ENCODE assay signal across 8 cellular contexts in the genomic region with DNA sequence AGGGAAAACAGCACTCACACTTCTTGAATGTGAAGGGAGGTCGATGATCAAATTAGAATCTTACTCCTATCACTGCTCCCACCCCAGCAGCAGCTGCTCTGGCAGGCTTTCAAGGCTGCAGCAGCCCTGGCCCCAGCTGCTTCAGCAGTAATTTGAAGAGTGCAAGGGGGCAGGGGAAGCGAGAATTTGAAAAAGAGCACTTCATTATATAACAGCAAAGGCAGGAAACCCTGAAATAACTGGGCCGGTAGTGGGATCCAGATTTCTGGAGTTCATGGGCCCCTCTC. TPM values are rescaled to one million over a fixed set of nuclear protein-coding genes. Genes with fewer than 3 reads are reported as not detected.
DNase-seq lines count a peak whose midpoint lies in the region; ATAC-seq and TF ChIP-seq lines count a peak whose summit lies in the region.

No MANE protein-coding gene starts in this region.

- no TSS peak for BruUV-seq in OCI-LY7 (replicated peaks; lab: Mats Ljungman, UMichigan)

- peak; percentile 54 to 76 (median 60) for ATAC-seq in psoas muscle
- no peak for ATAC-seq in GM18858 (IDR thresholded peaks at IDR 0.05; ENCODE audit: unreplicated experiment)
- ATAC-seq in GM21737 (IDR thresholded peaks at IDR 0.05; ENCODE audit: unreplicated experiment), result no peak

- no peak for TF ChIP-seq CTCF in OCI-LY7 (conservative IDR thresholded peaks at IDR 0.05; ENCODE audit: low read length)
- no peak for TF ChIP-seq CTCF in psoas muscle (IDR thresholded peaks at IDR 0.05)

- H2AFZ ChIP-seq in OCI-LY7 (ENCODE audit: low read length), result peak overlapping the region; percentile 4; the same call in 1 of the 2 replicates

- no peaks in the 10 kb centered on the region for H3K79me2 ChIP-seq in OCI-LY7 (ENCODE audit: insufficient read depth, low read depth, low read length)

- CTCF ChIA-PET in OCI-LY7 (lab: Charles Lee; ENCODE audit: unreplicated experiment), result no interaction called here

- 0 to 3% (median 2%) methylated on average over 3 of the region's 3 CpGs for WGBS in psoas muscle, 3 donors

- H3K9me3 ChIP-seq in OCI-LY7 (ENCODE audit: low read length) (no peaks in the 10 kb centered on the region), psoas muscle (no peaks in the 10 kb centered on the region)

- H3K9me2 ChIP-seq in OCI-LY7 (ENCODE audit: insufficient read depth, low read length), result no peaks in the 10 kb centered on the region

- no peak overlapping the region for H3K27ac ChIP-seq in OCI-LY7 (ENCODE audit: low read depth, low read length, poor library complexity, severe bottlenecking)
- peak overlapping the region; percentile 85 for H3K27ac ChIP-seq in psoas muscle

- no peaks in the 10 kb centered on the region for H4K20me1 ChIP-seq in OCI-LY7 (ENCODE audit: insufficient read depth, low read length)

- POLR2A ChIA-PET in OCI-LY7 (lab: Charles Lee), result no interaction called here

- intact Hi-C loops in OCI-LY7 (cut with micrococcal nuclease; ENCODE audit: unreplicated experiment) (no loop called here), psoas muscle (cut with DNase I) (no loop called here)

- H3K36me3 ChIP-seq in OCI-LY7 (ENCODE audit: insufficient read depth, low read length) (no peaks in the 10 kb centered on the region), psoas muscle (ENCODE audit: insufficient read depth in 1 of 2, low read depth in 1 of 2) (peaks cover 0 to 80% of the 10 kb centered on the region in 2 donors)

- no peaks in the 10 kb centered on the region for H3K27me3 ChIP-seq in psoas muscle (ENCODE audit: insufficient read depth in 3 of 3, low read length in 2 of 3)

- H3K4me3 ChIP-seq in OCI-LY7 (ENCODE audit: low read depth, low read length, poor library complexity, severe bottlenecking) (no peak overlapping the region), psoas muscle (peak overlapping the region; percentile 5)

- no peak overlapping the region for H3K4me2 ChIP-seq in OCI-LY7 (ENCODE audit: low read length)

- DNase-seq in GM04504 (ENCODE audit: low read depth) (peak; percentile 32), OCI-LY7 (ENCODE audit: low spot score) (peak; percentile 10), globus pallidus (ENCODE audit: low spot score) (peak; percentile 39), psoas muscle (peak; percentile 56 to 80)
- no peak for DNase-seq in effector CD4-positive, alpha-beta T cell
- no peak for DNase-seq in stimulated activated CD4-positive, alpha-beta T cell treated with anti-CD3 and anti-CD28 coated beads, Interleukin-12 subunit alpha, Interleukin-12 subunit beta, amount 100 ng/mL, for 4 hours

- H3K4me1 ChIP-seq in OCI-LY7 (ENCODE audit: insufficient read depth, low read length, poor library complexity, severe bottlenecking) (no peaks in the 10 kb centered on the region), psoas muscle (peaks cover 67% of the 10 kb centered on the region)

RNA-seq across cellular contexts. Expression of a gene that starts 44.9 kb away (rescaled TPM):
- total RNA-seq in OCI-LY7 (2014; rRNA removed; shearing (Covaris generic)), result 0.06 TPM in 1 of 2 replicates, not detected in the other
- total RNA-seq in OCI-LY7 (2022) (not detected in 2 replicates), psoas muscle (100 to 1,000 TPM; 216 to 376 (median 312) TPM)
- 100 to 1,000 TPM in 1 of 3 donors, 10 to 100 TPM in 2; 24.3 to 117 (median 97.4) TPM for polyA plus RNA-seq in psoas muscle

Comparison
In these comparisons a context has a peak if more than half of its experiments do, and no peak if none do; other contexts are left out.
1. DNase-seq: peak in GM04504 (single experiment), OCI-LY7 (single experiment), globus pallidus (single experiment) and psoas muscle (2 of 2); none in effector CD4-positive, alpha-beta T cell (single experiment) and stimulated activated CD4-positive, alpha-beta T cell treated with anti-CD3 and anti-CD28 coated beads, Interleukin-12 subunit alpha, Interleukin-12 subunit beta, amount 100 ng/mL, for 4 hours (single experiment).
2. ATAC-seq: peak in psoas muscle (4 of 4); none in GM18858 (single experiment) and GM21737 (single experiment).
3. RNA of a gene that starts 44.9 kb away (total RNA-seq): 216 to 376 TPM in psoas muscle; 0.06 TPM in OCI-LY7; every median in the first group is over 100 times any median in the second.